ENCODE assay signal across 27 cellular contexts in genomic region chr12:26994109-26994508, GRCh38.
"Had no signal": no experiment of that assay in that cellular context is flagged by ENCODE, and none has a peak within 500 bp of the region (broad histone marks: within the 10 kb centered on the region; RNA-seq: fewer than 3 reads in every experiment).

No MANE protein-coding gene starts in this region.

- FAIRE-seq: urothelium cell line had no signal

- H3K9me3 ChIP-seq: stomach, suprapubic skin, testis, thoracic aorta, thyroid gland, tibial artery, tibial nerve, transverse colon, upper lobe of left lung, upper lobe of right lung, uterus, vagina had no signal

- H3K36me3 ChIP-seq: uterus had no signal

- H3K27ac ChIP-seq: stomach, suprapubic skin, testis, thoracic aorta, thyroid gland, tibial artery, tibial nerve, transverse colon, upper lobe of left lung, upper lobe of right lung, uterus, vagina had no signal

- H3K4me3 ChIP-seq: stomach, suprapubic skin, testis, thoracic aorta, thyroid gland, tibial artery, tibial nerve, transverse colon, upper lobe of left lung, upper lobe of right lung, uterus, vagina had no signal

- ATAC-seq: stimulated activated effector memory CD8-positive, alpha-beta T cell treated with anti-CD3 and anti-CD28 coated beads, Interleukin-12 subunit alpha, Interleukin-12 subunit beta, amount 100 ng/mL, for 72 hours; stimulated activated memory B cell treated with anti-CD40 and anti-IgM and Interleukin-4, amounts not matched to agents 10 μg/mL and 1 μg/mL and 100 μg/mL, for 72 hours; stimulated activated naive B cell treated with anti-CD40 and anti-IgM and Interleukin-4, amounts not matched to agents 10 μg/mL and 1 μg/mL and 100 μg/mL, for 72 hours; stimulated activated naive CD8-positive, alpha-beta T cell treated with anti-CD3 and anti-CD28 coated beads, Interleukin-15, amount 100 ng/mL, for 72 hours; stimulated activated naive CD8-positive, alpha-beta T cell treated with anti-CD3 and anti-CD28 coated beads, Interleukin-15, Interleukin-2, amounts not matched to agents 100 U/mL and 50 U/mL, for 24 hours; upper lobe of right lung had no signal

- H3K4me1 ChIP-seq: suprapubic skin, testis, thyroid gland, tibial artery, tibial nerve, transverse colon, upper lobe of left lung, upper lobe of right lung, uterus, vagina had no signal

- DNase-seq: stimulated activated CD4-positive, alpha-beta T cell treated with anti-CD3 and anti-CD28 coated beads, Interleukin-2, amount 100 ng/mL, for 48 hours; stimulated activated CD4-positive, alpha-beta T cell treated with anti-CD3 and anti-CD28 coated beads, Interleukin-4, amount 100 ng/mL, for 1 hour; stimulated activated CD4-positive, alpha-beta T cell treated with anti-CD3 and anti-CD28 coated beads, Interleukin-4, amount 100 ng/mL, for 24 hours; stimulated activated CD4-positive, alpha-beta T cell treated with anti-CD3 and anti-CD28 coated beads, Interleukin-4, amount 100 ng/mL, for 4 hours; stimulated activated CD8-positive, alpha-beta memory T cell treated with anti-CD3 and anti-CD28 coated beads, Interleukin-4, amount 100 ng/mL, for 48 hours; stimulated activated naive B cell treated with anti-CD40 and anti-IgM and Interleukin-4, amounts not matched to agents 10 μg/mL and 1 μg/mL and 100 μg/mL, for 72 hours; stimulated activated naive CD4-positive, alpha-beta T cell; stimulated activated naive CD4-positive, alpha-beta T cell treated with Interleukin-2 at 50 U/mL for 16 hours; stimulated activated naive CD8-positive, alpha-beta T cell treated with anti-CD3 and anti-CD28 coated beads, Interleukin-15, amount 100 ng/mL, for 72 hours; stimulated activated naive CD8-positive, alpha-beta T cell treated with anti-CD3 and anti-CD28 coated beads, Interleukin-15, Interleukin-2, amounts not matched to agents 100 U/mL and 50 U/mL, for 24 hours; stomach; substantia nigra; testis; thyroid gland; tibial artery; transverse colon; trophoblast cell; upper lobe of left lung; upper lobe of right lung; uterus had no signal

- H3K27me3 ChIP-seq: stomach, suprapubic skin, testis, thyroid gland, tibial artery, tibial nerve, transverse colon, upper lobe of left lung, upper lobe of right lung, uterus, vagina had no signal
